ENCODE assay signal across 1 cellular context in genomic region chr2:177618270-177619253, GRCh38.
TF ChIP-seq lines count a peak whose summit lies in the region.

No MANE protein-coding gene starts in this region.

TF ChIP-seq in HepG2, 621 proteins besides CTCF, POLR2A, EP300 and RAD21 (continued from another document):
- TF ChIP-seq HNF1A (IDR thresholded peaks at IDR 0.05; ENCODE audit: low read depth) (no peak), HNF1A (CRISPR knock-in tag; IDR thresholded peaks at IDR 0.05; ENCODE audit: borderline replicate concordance) (peak; percentile 63; the same call in 1 of the 2 replicates), ZNF780A (CRISPR knock-in tag; IDR thresholded peaks at IDR 0.05) (no peak), MED13 (CRISPR knock-in tag; IDR thresholded peaks at IDR 0.05) (no peak), TCF7L2 (IDR thresholded peaks at IDR 0.05; ENCODE audit: low read depth, low read length) (no peak), TBX2 (CRISPR knock-in tag; IDR thresholded peaks at IDR 0.05; ENCODE audit: borderline replicate concordance) (peak; percentile 45; the same call in 1 of the 2 replicates), ZNF333 (CRISPR knock-in tag; IDR thresholded peaks at IDR 0.05; ENCODE audit: borderline replicate concordance) (peak; percentile 94), ZNF124 (CRISPR knock-in tag; IDR thresholded peaks at IDR 0.05) (peak; percentile 53; the same call in 1 of the 2 replicates), ESRRA (CRISPR knock-in tag; IDR thresholded peaks at IDR 0.05; ENCODE audit: low read depth) (no peak; the same call in 1 of the 2 replicates), KMT2B (CRISPR knock-in tag; IDR thresholded peaks at IDR 0.05) (peak; percentile 93), ZNF761 (CRISPR knock-in tag; conservative IDR thresholded peaks at IDR 0.05) (peak; percentile 97), ZNF546 (CRISPR knock-in tag; conservative IDR thresholded peaks at IDR 0.05) (peak; percentile 96; the same call in 1 of the 2 replicates), CREM (IDR thresholded peaks at IDR 0.05) (peak; percentile 96), CREM (CRISPR knock-in tag; IDR thresholded peaks at IDR 0.05) (no peak), TEAD3 (CRISPR knock-in tag; optimal IDR thresholded peaks at IDR 0.05; ENCODE audit: borderline replicate concordance) (peak; percentile 80), MIER2 (CRISPR knock-in tag; IDR thresholded peaks at IDR 0.05) (peak; percentile 74; the same call in 1 of the 2 replicates), NCOR1 (IDR thresholded peaks at IDR 0.05; ENCODE audit: borderline replicate concordance, low read length) (no peak), SIN3A (IDR thresholded peaks at IDR 0.05; ENCODE audit: borderline replicate concordance, low read depth, low read length) (peak; percentile 99), ZBTB4 (CRISPR knock-in tag; IDR thresholded peaks at IDR 0.05; ENCODE audit: borderline replicate concordance) (peak; percentile 38; the same call in 1 of the 2 replicates), MAFG (CRISPR knock-in tag; IDR thresholded peaks at IDR 0.05) (no peak), KDM4B (CRISPR knock-in tag; IDR thresholded peaks at IDR 0.05) (peak; percentile 35; the same call in 1 of the 2 replicates), NR0B2 (CRISPR knock-in tag; IDR thresholded peaks at IDR 0.05) (peak; percentile 91; the same call in 1 of the 2 replicates), AGO1 (IDR thresholded peaks at IDR 0.05; ENCODE audit: low read depth, low read length, poor library complexity, severe bottlenecking) (peak; percentile 76), DR1 (CRISPR knock-in tag; IDR thresholded peaks at IDR 0.05) (peak; percentile 62), CAMTA2 (CRISPR knock-in tag; IDR thresholded peaks at IDR 0.05; ENCODE audit: borderline replicate concordance) (peak; percentile 92; the same call in 1 of the 2 replicates), MXD1 (CRISPR knock-in tag; IDR thresholded peaks at IDR 0.05) (peak; percentile 96), RELA (CRISPR knock-in tag; IDR thresholded peaks at IDR 0.05) (0 out of 2 replicates have a peak, but pooled peaks have one; percentile 8), MED8 (CRISPR knock-in tag; IDR thresholded peaks at IDR 0.05; ENCODE audit: insufficient replicate concordance) (peak; percentile 82), ZFY (CRISPR knock-in tag; IDR thresholded peaks at IDR 0.05) (peak; percentile 91), SNAPC5 (CRISPR knock-in tag; IDR thresholded peaks at IDR 0.05; ENCODE audit: borderline replicate concordance) (peak; percentile 86; the same call in 1 of the 2 replicates), MED1 (CRISPR knock-in tag; IDR thresholded peaks at IDR 0.05) (peak; percentile 63), RFX1 (IDR thresholded peaks at IDR 0.05) (peak; percentile 97), ZNF136 (CRISPR knock-in tag; IDR thresholded peaks at IDR 0.05; ENCODE audit: low read depth) (peak; percentile 37; the same call in 1 of the 2 replicates), ZNF776 (CRISPR knock-in tag; IDR thresholded peaks at IDR 0.05) (peak; percentile 73; the same call in 1 of the 2 replicates), ARNT (IDR thresholded peaks at IDR 0.05) (no peak), EHMT2 (IDR thresholded peaks at IDR 0.05; ENCODE audit: borderline replicate concordance, low read depth, low read length) (peak; percentile 87; the same call in 1 of the 2 replicates), TBL1XR1 (IDR thresholded peaks at IDR 0.05; ENCODE audit: borderline replicate concordance, low read length, partially characterized antibody) (peak; percentile 31)
